In genomic region chr19:35870124-35870736, GRCh38 we compare ENCODE assay signal across 9 cellular contexts. TPM values are rescaled to one million over a fixed set of nuclear protein-coding genes. Genes with fewer than 3 reads are reported as not detected.
A peak's percentile ranks its signal among the peaks of the same experiment; 100 is the strongest.
DNase-seq lines count a peak whose midpoint lies in the region; FAIRE-seq and TF ChIP-seq lines count a peak whose summit lies in the region.
"Not testable (repeated sequence)": the region's sequence is repeated elsewhere in the genome, so short reads cannot be mapped to it uniquely, and the experiment has no call there.
"Had no signal": no experiment of that assay in that cellular context is flagged by ENCODE, and none has a peak within 500 bp of the region (broad histone marks: within the 10 kb centered on the region; RNA-seq: fewer than 3 reads in every experiment).

No MANE protein-coding gene starts in this region.

- not testable (repeated sequence) for H3K9me3 ChIP-seq in HAP-1; astrocyte (ENCODE audit: insufficient read depth, low read depth, low read length); muscle layer of duodenum (ENCODE audit: control insufficient read depth in 1 of 2, low read length in 2 of 2)

- not testable (repeated sequence) for H4K20me1 ChIP-seq in astrocyte (ENCODE audit: insufficient read depth, low read length)

- peak overlapping the region; percentile 82 for H3K4me3 Mint-ChIP-seq in T-helper 2 cell treated with Interferon-gamma antibody and Interleukin-4, amounts not matched to agents 5 μg/mL and 100 μg/mL, for 36 hours
- H3K4me3 Mint-ChIP-seq in astrocyte (ENCODE audit: unreplicated experiment), result peak overlapping the region; percentile 81

- H3K27ac Mint-ChIP-seq in T-helper 2 cell treated with Interferon-gamma antibody and Interleukin-4, amounts not matched to agents 5 μg/mL and 100 μg/mL, for 36 hours, result peak overlapping the region; percentile 42
- not testable (repeated sequence) for H3K27ac Mint-ChIP-seq in astrocyte (ENCODE audit: unreplicated experiment)

- H3K9me3 Mint-ChIP-seq in T-helper 2 cell treated with Interferon-gamma antibody and Interleukin-4, amounts not matched to agents 5 μg/mL and 100 μg/mL, for 36 hours; astrocyte (ENCODE audit: unreplicated experiment): not testable (repeated sequence)

- in situ Hi-C loops in HAP-1 (cut with MboI; ENCODE audit: low sequenced_read_pairs), result not testable (repeated sequence)

- TF ChIP-seq CTCF in C4-2B (conservative IDR thresholded peaks at IDR 0.05); astrocyte (IDR thresholded peaks at IDR 0.05; ENCODE audit: insufficient read depth, low read depth, low read length): not testable (repeated sequence)

- H3K27me3 ChIP-seq in HAP-1 (ENCODE audit: low read depth); astrocyte (ENCODE audit: insufficient read depth, low read length): not testable (repeated sequence)
- peaks cover 18% of the 10 kb centered on the region for H3K27me3 ChIP-seq in muscle layer of duodenum (ENCODE audit: low read depth, low read length)

- H3K9ac ChIP-seq in astrocyte (ENCODE audit: low read length), result not testable (repeated sequence)

- H3K4me1 Mint-ChIP-seq in T-helper 2 cell treated with Interferon-gamma antibody and Interleukin-4, amounts not matched to agents 5 μg/mL and 100 μg/mL, for 36 hours (ENCODE audit: low read depth), result peaks cover 14% of the 10 kb centered on the region
- not testable (repeated sequence) for H3K4me1 Mint-ChIP-seq in astrocyte (ENCODE audit: low read depth, unreplicated experiment)

- H3K36me3 Mint-ChIP-seq in T-helper 2 cell treated with Interferon-gamma antibody and Interleukin-4, amounts not matched to agents 5 μg/mL and 100 μg/mL, for 36 hours (ENCODE audit: low read depth), result not testable (repeated sequence)
- peaks cover 12% of the 10 kb centered on the region for H3K36me3 Mint-ChIP-seq in astrocyte (ENCODE audit: low read depth, unreplicated experiment)

- not testable (repeated sequence) for H3K36me3 ChIP-seq in HAP-1 (replicated peaks); astrocyte (ENCODE audit: insufficient read depth, low read length); muscle layer of duodenum (ENCODE audit: control insufficient read depth in 1 of 2, insufficient read depth in 2 of 2, low read length in 2 of 2)

- H2AFZ ChIP-seq in astrocyte (ENCODE audit: low read depth, low read length), result peak overlapping the region; percentile 60

- H3K4me3 ChIP-seq in HAP-1 (peak overlapping the region; percentile 36), astrocyte (ENCODE audit: insufficient read depth, low read depth, low read length) (peak overlapping the region; percentile 50), muscle layer of duodenum (ENCODE audit: low read depth in 1 of 2, low read length in 2 of 2) (peak overlapping the region; percentile 26 to 60)

- H3K27ac ChIP-seq in C4-2B, result peak overlapping the region; percentile 43; the same call in 1 of the 2 replicates
- not testable (repeated sequence) for H3K27ac ChIP-seq in astrocyte (ENCODE audit: low read depth, low read length); muscle layer of duodenum (ENCODE audit: low read length)

- H3K4me1 ChIP-seq in HAP-1 (peaks cover 17% of the 10 kb centered on the region), muscle layer of duodenum (ENCODE audit: control insufficient read depth in 1 of 2, insufficient read depth in 2 of 2, low read length in 2 of 2) (peaks cover 10 to 23% of the 10 kb centered on the region in 2 donors)
- not testable (repeated sequence) for H3K4me1 ChIP-seq in astrocyte (ENCODE audit: insufficient read depth, low read length)

- peaks cover 30% of the 10 kb centered on the region for H3K27me3 Mint-ChIP-seq in T-helper 2 cell treated with Interferon-gamma antibody and Interleukin-4, amounts not matched to agents 5 μg/mL and 100 μg/mL, for 36 hours (ENCODE audit: low read depth)
- peaks cover 31% of the 10 kb centered on the region for H3K27me3 Mint-ChIP-seq in astrocyte (ENCODE audit: low read depth, unreplicated experiment)

- peak overlapping the region; percentile 91 for H3K4me2 ChIP-seq in astrocyte (ENCODE audit: low read length)

- DNase-seq in HAP-1 (ENCODE audit: low spot score in 2 of 2) (peak; percentile 91 to 93), NCI-H226 (peak; percentile 77), globus pallidus (ENCODE audit: low spot score) (peak; percentile 37)
- DNase-seq in T-helper 2 cell treated with Interferon-gamma antibody and Interleukin-4, amounts not matched to agents 5 μg/mL and 100 μg/mL, for 36 hours (ENCODE audit: low spot score); astrocyte (ENCODE audit: low read depth): not testable (repeated sequence)
- DNase-seq in stimulated activated CD4-positive, alpha-beta T cell treated with anti-CD3 and anti-CD28 coated beads, TNF-alpha, amount 100 ng/mL, for 48 hours (ENCODE audit: low read depth in 3 of 3), result peak in 2 of 3 donors; percentile 49 to 63

- not testable (repeated sequence) for FAIRE-seq in astrocyte (lab: Jason Lieb, UNC)

- H3K79me2 ChIP-seq in astrocyte (ENCODE audit: insufficient read depth, low read length), result not testable (repeated sequence)

RNA-seq across cellular contexts. Expression of gene APLP1, which starts 1.9 kb away (rescaled TPM):
- 66.0 and 69.4 TPM in 2 replicates for total RNA-seq in astrocyte

RNA-seq across cellular contexts. Expression of gene KIRREL2, which starts 13.5 kb away (rescaled TPM):
- total RNA-seq in astrocyte, result 0.12 and 0.18 TPM in 2 replicates
- total RNA-seq: PC-9 had no signal

RNA-seq across cellular contexts. Expression of gene NPHS1, which starts 17.9 kb away (rescaled TPM):
- not detected in 2 replicates for total RNA-seq in astrocyte
- total RNA-seq: PC-9 had no signal

RNA-seq across cellular contexts. Expression of gene NFKBID, which starts 30.1 kb away (rescaled TPM):
- 7.0 and 8.4 TPM in 2 replicates for total RNA-seq in astrocyte

RNA-seq across cellular contexts. Expression of gene HCST, which starts 32.1 kb away (rescaled TPM):
- 1.8 and 2.1 TPM in 2 replicates for total RNA-seq in astrocyte
